Comparison of ENCODE assay signal across 10 cellular contexts in genomic region chr6:138086573-138087196, GRCh38. TPM values are rescaled to one million over a fixed set of nuclear protein-coding genes. Genes with fewer than 3 reads are reported as not detected.
DNase-seq lines count a peak whose midpoint lies in the region; ATAC-seq, FAIRE-seq and TF ChIP-seq lines count a peak whose summit lies in the region.
"Had no signal": no experiment of that assay in that cellular context is flagged by ENCODE, and none has a peak within 500 bp of the region (broad histone marks: within the 10 kb centered on the region; RNA-seq: fewer than 3 reads in every experiment).

No MANE protein-coding gene starts in this region.

- H3K9me1 ChIP-seq in endothelial cell of umbilical vein (replicated peaks; ENCODE audit: control insufficient read depth, extremely low read depth, insufficient read depth, low read length), result no peaks in the 10 kb centered on the region

- no peaks in the 10 kb centered on the region for H3K9me3 ChIP-seq in endothelial cell of umbilical vein (replicated peaks; ENCODE audit: control insufficient read depth, insufficient read depth, low read length)
- no peaks in the 10 kb centered on the region for H3K9me3 ChIP-seq in pancreas

- no peak overlapping the region for H3K9ac ChIP-seq in endothelial cell of umbilical vein (replicated peaks; ENCODE audit: extremely low read depth, insufficient read depth, low read length)

- TF ChIP-seq CTCF in endothelial cell of umbilical vein (IDR thresholded peaks at IDR 0.05; ENCODE audit: extremely low read depth in 1 of 2, insufficient read depth in 1 of 2, low read depth in 1 of 2, low read length in 2 of 2) (no peak), pancreas (IDR thresholded peaks at IDR 0.05) (no peak)

- no peak overlapping the region for H2AFZ ChIP-seq in endothelial cell of umbilical vein (ENCODE audit: low read depth, low read length)

- ATAC-seq in pancreas (peak; percentile 88 to 93 (median 90)), HG03175 (IDR thresholded peaks at IDR 0.05; ENCODE audit: unreplicated experiment) (no peak)

- H3K27ac ChIP-seq in endothelial cell of umbilical vein (ENCODE audit: insufficient read depth, low read depth, low read length), result no peak overlapping the region
- H3K27ac ChIP-seq in pancreas, result peak overlapping the region in 3 of 4 donors; percentile 6 to 71 (median 47)

- H3K4me2 ChIP-seq in endothelial cell of umbilical vein (ENCODE audit: insufficient read depth, low read length), result no peak overlapping the region

- peaks cover 7% of the 10 kb centered on the region for H3K4me1 ChIP-seq in endothelial cell of umbilical vein (ENCODE audit: control insufficient read depth, extremely low read depth, insufficient read depth, low read length)
- H3K4me1 ChIP-seq in pancreas, result peaks cover 0 to 13% (median 0%) of the 10 kb centered on the region in 3 donors

- peak; percentile 12 for FAIRE-seq in endothelial cell of umbilical vein (lab: Jason Lieb, UNC)
- FAIRE-seq in pancreas (lab: Jason Lieb, UNC), result no peak

- no peaks in the 10 kb centered on the region for H3K79me2 ChIP-seq in endothelial cell of umbilical vein (ENCODE audit: control insufficient read depth, insufficient read depth, low read length)

- H3K36me3 ChIP-seq in endothelial cell of umbilical vein (ENCODE audit: control insufficient read depth in 2 of 2, extremely low read depth in 1 of 2, insufficient read depth in 2 of 2, low read length in 2 of 2) (no peaks in the 10 kb centered on the region), pancreas (peaks cover 0 to 4% (median 0%) of the 10 kb centered on the region in 3 donors)

- WGBS in pancreas, 2 donors, result 36 to 38% methylated on average over 5 of the region's 5 CpGs

- BruUV-seq in endothelial cell of umbilical vein (replicated peaks; lab: Mats Ljungman, UMichigan), result no TSS peak

- TF ChIP-seq POLR2A in endothelial cell of umbilical vein (IDR thresholded peaks at IDR 0.05; ENCODE audit: low read depth, low read length), result no peak

- POLR2A ChIA-PET in endothelial cell of umbilical vein (lab: Charles Lee), result no interaction called here

- no peaks in the 10 kb centered on the region for H4K20me1 ChIP-seq in endothelial cell of umbilical vein (replicated peaks; ENCODE audit: control insufficient read depth, extremely low read depth, insufficient read depth, low read length)

- intact Hi-C loops in endothelial cell of umbilical vein (cut with micrococcal nuclease), result no loop called here
- intact Hi-C loops in pancreas (cut with DNase I), result no loop called here

- CTCF ChIA-PET in endothelial cell of umbilical vein (lab: Charles Lee), result interaction anchor here (1.0 to 1.7 kb wide), 3 partner anchors 19 to 82 kb away, joined by 3 to 8 read pairs (median 4); no protein-coding TSS in a partner anchor

- H3K4me3 ChIP-seq in endothelial cell of umbilical vein (replicated peaks in 1 of 3; ENCODE audit: insufficient read depth in 1 of 3, low read depth in 1 of 3, low read length in 3 of 3), result no peak overlapping the region
- H3K4me3 ChIP-seq in pancreas, result no peak overlapping the region

- dilution Hi-C loops in endothelial cell of umbilical vein (cut with MboI; ENCODE audit: extremely low pct_ligation_motif_present, low sequenced_read_pairs), result no loop called here

- DNase-seq in H4 (ENCODE audit: low spot score) (peak; percentile 62), NCI-H345 treated with DMSO at 0.1 percent for 48 hours (lab: John Stamatoyannopoulos, UW; ENCODE audit: unreplicated experiment) (peak; percentile 93), endothelial cell of umbilical vein (ENCODE audit: low read depth, low spot score) (no peak), pancreas (peak in 2 of 6 donors; percentile 28 to 53), T-helper 9 cell (no peak), NCI-H1694 (lab: John Stamatoyannopoulos, UW) (no peak)
- no peak for DNase-seq in activated CD4-positive, alpha-beta T cell treated with anti-CD3 and anti-CD28 coated beads for 48 hours
- DNase-seq: activated naive CD4-positive, alpha-beta T cell treated with anti-CD3 and anti-CD28 coated beads, Interleukin-2, amount 10 ng/mL, durations not matched to agents 7 days and 5 days; GDM1 had no signal

- peaks cover 0 to 3% of the 10 kb centered on the region in 2 experiments for H3K27me3 ChIP-seq in endothelial cell of umbilical vein (ENCODE audit: control insufficient read depth in 2 of 2, insufficient read depth in 2 of 2, low read length in 2 of 2)
- no peaks in the 10 kb centered on the region for H3K27me3 ChIP-seq in pancreas

TF ChIP-seq in endothelial cell of umbilical vein, 7 proteins besides CTCF, POLR2A, EP300 and RAD21:
- no peak for TF ChIP-seq EZH2 (IDR thresholded peaks at IDR 0.05; ENCODE audit: borderline replicate concordance, low read depth, low read length, severe bottlenecking)
- TF ChIP-seq FOS (IDR thresholded peaks at IDR 0.05; ENCODE audit: borderline replicate concordance, insufficient read depth, low read length), result peak; percentile 7

RNA-seq across cellular contexts. Expression of gene PERP, which starts 20.5 kb away (rescaled TPM):
- 40.0 and 47.8 TPM in 2 replicates for total RNA-seq in H4 (2014; rRNA removed; shearing (Covaris generic))
- total RNA-seq in endothelial cell of umbilical vein (27.4 and 30.2 TPM in 2 replicates), pancreas (10 to 100 TPM; 13.7 to 46.6 (median 17.7) TPM)
- polyA plus RNA-seq in endothelial cell of umbilical vein (15.7 and 18.8 TPM in 2 replicates), pancreas (10 to 100 TPM; 22.8 to 31.2 TPM)
- polyA plus RNA-seq in endothelial cell of umbilical vein (2011; cell fraction: cytosol; rRNA removed), result 11.7 and 13.0 TPM in 2 replicates
- polyA plus RNA-seq in endothelial cell of umbilical vein (2011; cell fraction: nucleus; rRNA removed), result 4.6 and 4.9 TPM in 2 replicates
- 34.6 and 43.8 TPM in 2 replicates for polyA plus RNA-seq in endothelial cell of umbilical vein (2012)
- 24.0 and 26.1 TPM in 2 replicates for polyA minus RNA-seq in endothelial cell of umbilical vein
- 23.8 TPM for polyA minus RNA-seq in endothelial cell of umbilical vein (2011; cell fraction: cytosol; rRNA and poly(A)+ RNA removed)
- polyA minus RNA-seq in endothelial cell of umbilical vein (2011; cell fraction: nucleus; rRNA and poly(A)+ RNA removed), result 2.6 and 4.0 TPM in 2 replicates

Comparison
In these comparisons a context has a peak if more than half of its experiments do, and no peak if none do; other contexts are left out.
1. DNase-seq: peak in H4 (single experiment) and NCI-H345 treated with DMSO at 0.1 percent for 48 hours (single experiment); none in endothelial cell of umbilical vein (single experiment), activated CD4-positive, alpha-beta T cell treated with anti-CD3 and anti-CD28 coated beads for 48 hours (single experiment), T-helper 9 cell (single experiment) and NCI-H1694 (single experiment).